Comparison of ENCODE assay signal across 8 cellular contexts in the genomic region with DNA sequence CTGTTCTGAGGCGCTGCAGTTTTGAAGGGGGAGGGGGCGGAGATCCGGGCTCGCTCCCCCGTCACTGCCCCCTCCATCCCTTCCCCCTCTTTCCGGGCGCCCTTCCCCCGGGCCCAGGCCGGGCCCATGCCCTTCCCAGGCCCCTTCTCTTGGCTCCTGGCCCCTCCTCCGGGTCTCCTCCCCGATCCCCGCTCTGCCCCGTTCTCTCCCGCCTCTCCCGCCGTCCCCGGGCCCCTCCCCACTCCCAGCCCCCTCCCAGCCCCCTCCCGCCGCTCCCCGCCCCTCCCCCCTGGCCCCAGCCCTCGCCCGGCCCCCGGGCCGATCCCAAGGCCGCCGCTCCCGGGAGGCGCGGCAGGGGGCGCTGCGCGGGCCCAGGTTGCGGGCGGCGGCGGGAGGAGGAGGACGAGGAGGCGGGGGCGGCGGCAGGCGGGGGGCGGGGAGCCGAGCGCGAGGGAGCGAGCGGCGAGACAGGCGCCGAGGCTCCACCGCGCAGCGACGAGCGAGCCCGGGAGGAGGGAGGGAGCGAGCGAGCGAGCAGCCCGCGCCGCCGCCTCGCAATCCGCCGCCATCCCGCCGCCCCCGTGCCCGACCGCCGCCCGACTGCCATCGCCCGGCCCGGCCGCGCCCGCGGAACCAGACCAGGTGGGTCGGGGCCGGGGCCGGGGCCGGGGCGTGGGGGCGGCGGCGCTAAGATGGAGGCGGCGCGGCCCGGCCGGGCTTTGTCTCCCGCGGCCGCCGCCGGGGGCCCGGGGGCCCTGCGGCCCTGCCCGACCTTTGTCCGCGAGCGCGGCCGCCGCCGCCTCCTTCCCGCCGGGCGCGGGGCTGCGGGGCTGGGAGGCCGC. TPM values are rescaled to one million over a fixed set of nuclear protein-coding genes. Genes with fewer than 3 reads are reported as not detected.
DNase-seq lines count a peak whose midpoint lies in the region; ATAC-seq and TF ChIP-seq lines count a peak whose summit lies in the region.

A gene (plus strand): TSS at position 465 of the 842 bp plus-strand sequence. CDS start 36,059 bp downstream, outside the sequence.

- H4K5ac ChIP-seq in IMR-90 (ENCODE audit: low read depth, low read length): peak within 1 kb of the TSS; percentile 70

- peak within 1 kb of the TSS; percentile 89; the same call in 1 of the 2 replicates for H3K23ac ChIP-seq in IMR-90 (ENCODE audit: low read depth, low read length)

- peaks cover 0 to 28% of the 10 kb centered on the region in 2 experiments; a peak in 2 of 4 replicates for H3K79me1 ChIP-seq in IMR-90 (ENCODE audit: low read depth in 1 of 2, low read length in 2 of 2)

- H3K27ac Mint-ChIP-seq in CD8-positive, alpha-beta memory T cell: peak within 1 kb of the TSS; percentile 90 to 99 (median 96)
- peak within 1 kb of the TSS; percentile 85 to 93 for H3K27ac Mint-ChIP-seq in natural killer cell treated with Interleukin-12 subunit alpha and Interleukin-12 subunit beta and Interleukin-15 and Interleukin-18, amount 100 ng/mL, for 72 hours

- TF ChIP-seq RAD21 in IMR-90 (IDR thresholded peaks at IDR 0.05; ENCODE audit: low read length): peak; percentile 27

- peaks cover 0 to 15% (median 0%) of the 10 kb centered on the region in 3 donors for H3K36me3 Mint-ChIP-seq in CD8-positive, alpha-beta memory T cell
- no peaks in the 10 kb centered on the region for H3K36me3 Mint-ChIP-seq in natural killer cell treated with Interleukin-12 subunit alpha and Interleukin-12 subunit beta and Interleukin-15 and Interleukin-18, amount 100 ng/mL, for 72 hours

- CTCF ChIA-PET in CD8-positive, alpha-beta memory T cell (lab: Charles Lee): no interaction called here
- CTCF ChIA-PET in IMR-90 (lab: Yijun Ruan, JAX): no interaction called here

- H4K8ac ChIP-seq in IMR-90 (ENCODE audit: low read depth in 2 of 2, low read length in 2 of 2): peak within 1 kb of the TSS; percentile 74 to 76

- H3K4me3 Mint-ChIP-seq in CD8-positive, alpha-beta memory T cell: peak within 1 kb of the TSS; percentile 82 to 97 (median 93)
- peak within 1 kb of the TSS; percentile 91 for H3K4me3 Mint-ChIP-seq in natural killer cell treated with Interleukin-12 subunit alpha and Interleukin-12 subunit beta and Interleukin-15 and Interleukin-18, amount 100 ng/mL, for 72 hours

- POLR2A ChIA-PET in CD8-positive, alpha-beta memory T cell (lab: Charles Lee): no interaction called here
- POLR2A ChIA-PET in IMR-90 (lab: Charles Lee; ENCODE audit: unreplicated experiment): no interaction called here

- peaks cover 44% of the 10 kb centered on the region for H3K4me1 ChIP-seq in CD8-positive, alpha-beta memory T cell (ENCODE audit: insufficient read depth, low read length)
- peaks cover 17% of the 10 kb centered on the region for H3K4me1 ChIP-seq in IMR-90 (ENCODE audit: control insufficient read depth, insufficient read depth, low read length)

- H3K9me1 ChIP-seq in IMR-90 (ENCODE audit: insufficient read depth, low read length): peaks cover 13% of the 10 kb centered on the region

- no CpG with 5 or more reads among the region's 114 CpGs for WGBS in IMR-90 (ENCODE audit: extremely low coverage in 2 of 2, insufficient read length in 1 of 2), 2 experiments

- peak; percentile 81 for TF ChIP-seq POLR2A in IMR-90 (IDR thresholded peaks at IDR 0.05; ENCODE audit: low read depth, low read length)

- H3K18ac ChIP-seq in IMR-90 (ENCODE audit: low read depth, low read length): peak within 1 kb of the TSS; percentile 73

- TF ChIP-seq CTCF in IMR-90 (conservative IDR thresholded peaks at IDR 0.05; ENCODE audit: low read depth, low read length) (peak; percentile 57), fibroblast of the aortic adventitia (IDR thresholded peaks at IDR 0.05; ENCODE audit: insufficient read depth, low read length) (peak; percentile 43)

- H3K27me3 ChIP-seq in CD8-positive, alpha-beta memory T cell (ENCODE audit: insufficient read depth, low read length, poor library complexity, severe bottlenecking): no peaks in the 10 kb centered on the region
- no peaks in the 10 kb centered on the region for H3K27me3 ChIP-seq in IMR-90 (ENCODE audit: control insufficient read depth, insufficient read depth, low read length)

- H3K27me3 Mint-ChIP-seq in CD8-positive, alpha-beta memory T cell: peaks cover 0 to 7% of the 10 kb centered on the region in 2 donors
- H3K27me3 Mint-ChIP-seq in natural killer cell treated with Interleukin-12 subunit alpha and Interleukin-12 subunit beta and Interleukin-15 and Interleukin-18, amount 100 ng/mL, for 72 hours: no peaks in the 10 kb centered on the region

- H3K14ac ChIP-seq in IMR-90 (replicated peaks; ENCODE audit: low read depth, low read length): peak within 1 kb of the TSS; percentile 86

- in situ Hi-C loops in IMR-90 (cut with MboI; ENCODE audit: low sequenced_read_pairs): no loop called here

- no peaks in the 10 kb centered on the region for H3K9me3 ChIP-seq in CD8-positive, alpha-beta memory T cell (ENCODE audit: low read length)
- H3K9me3 ChIP-seq in IMR-90 (ENCODE audit: control insufficient read depth, insufficient read depth, low read length): no peaks in the 10 kb centered on the region

- peak within 1 kb of the TSS; percentile 22 for H2AK5ac ChIP-seq in IMR-90 (ENCODE audit: low read depth, low read length)

- H4K91ac ChIP-seq in IMR-90 (ENCODE audit: insufficient read depth, low read depth, low read length): peak within 1 kb of the TSS; percentile 70

- H2BK20ac ChIP-seq in IMR-90 (ENCODE audit: low read depth, low read length): peak within 1 kb of the TSS; percentile 51; the same call in 1 of the 2 replicates

- peak within 1 kb of the TSS; percentile 98 for H2AK9ac ChIP-seq in IMR-90 (replicated peaks; ENCODE audit: low read depth, low read length, poor library complexity)

- H3K4me3 ChIP-seq in CD8-positive, alpha-beta memory T cell (ENCODE audit: low read length): peak within 1 kb of the TSS; percentile 75
- peak within 1 kb of the TSS; percentile 83 for H3K4me3 ChIP-seq in IMR-90 (ENCODE audit: insufficient read depth, low read depth, low read length)
- peak within 1 kb of the TSS; percentile 76 for H3K4me3 ChIP-seq in fibroblast of the aortic adventitia (ENCODE audit: low read depth, low read length)

- peaks cover 47 to 48% (median 48%) of the 10 kb centered on the region in 3 donors for H3K4me1 Mint-ChIP-seq in CD8-positive, alpha-beta memory T cell
- H3K4me1 Mint-ChIP-seq in natural killer cell treated with Interleukin-12 subunit alpha and Interleukin-12 subunit beta and Interleukin-15 and Interleukin-18, amount 100 ng/mL, for 72 hours (ENCODE audit: low read depth in 2 of 2): peaks cover 46 to 48% of the 10 kb centered on the region in 2 donors

- peak within 1 kb of the TSS; percentile 80 for H3K4ac ChIP-seq in IMR-90 (ENCODE audit: low read depth, low read length)

- H2BK120ac ChIP-seq in IMR-90 (ENCODE audit: low read depth, low read length): peak within 1 kb of the TSS; percentile 11; the same call in 1 of the 2 replicates

- no TSS peak for BruUV-seq in IMR-90 (replicated peaks; lab: Mats Ljungman, UMichigan)

- peak; percentile 18 for ATAC-seq in GM19468 (IDR thresholded peaks at IDR 0.05; ENCODE audit: extremely low read depth, unreplicated experiment)
- ATAC-seq in IMR-90 (ENCODE audit: low read depth): peak; percentile 85
- peak; percentile 83 to 90 for ATAC-seq in natural killer cell treated with Interleukin-12 subunit alpha and Interleukin-12 subunit beta and Interleukin-15 and Interleukin-18, amount 100 ng/mL, for 72 hours
- ATAC-seq in stimulated activated naive CD8-positive, alpha-beta T cell treated with anti-CD3 and anti-CD28 coated beads, Interleukin-15, Interleukin-2, amounts not matched to agents 100 U/mL and 50 U/mL, for 24 hours: peak; percentile 54

- H3K56ac ChIP-seq in IMR-90 (ENCODE audit: extremely low read depth, insufficient read depth, low read length): peak within 1 kb of the TSS; percentile 46; the same call in 1 of the 2 replicates

- H2BK5ac ChIP-seq in IMR-90 (ENCODE audit: low read depth, low read length, poor library complexity, severe bottlenecking): peak within 1 kb of the TSS; percentile 72

- intact Hi-C loops in IMR-90 (cut with micrococcal nuclease): loop anchor here (2.0 kb wide), 1 partner anchor 39 kb away; no protein-coding TSS in a partner anchor

- dilution Hi-C loops in IMR-90 (cut with HindIII; ENCODE audit: low sequenced_read_pairs, unreplicated experiment): no loop called here

- H3K4me2 ChIP-seq in IMR-90 (ENCODE audit: low read depth, low read length): peak within 1 kb of the TSS; percentile 97

- no peaks in the 10 kb centered on the region for H3K9me3 Mint-ChIP-seq in CD8-positive, alpha-beta memory T cell
- no peaks in the 10 kb centered on the region for H3K9me3 Mint-ChIP-seq in natural killer cell treated with Interleukin-12 subunit alpha and Interleukin-12 subunit beta and Interleukin-15 and Interleukin-18, amount 100 ng/mL, for 72 hours

- H3K36me3 ChIP-seq in CD8-positive, alpha-beta memory T cell (ENCODE audit: insufficient read depth, low read length): no peaks in the 10 kb centered on the region
- peaks cover 4% of the 10 kb centered on the region for H3K36me3 ChIP-seq in IMR-90 (ENCODE audit: control insufficient read depth, insufficient read depth, low read length)

- H3K27ac ChIP-seq in CD8-positive, alpha-beta memory T cell (ENCODE audit: low read depth, low read length): peak within 1 kb of the TSS; percentile 82
- H3K27ac ChIP-seq in IMR-90 (ENCODE audit: insufficient read depth, low read length): peak within 1 kb of the TSS; percentile 60

- H4K20me1 ChIP-seq in IMR-90 (ENCODE audit: insufficient read depth, low read length): peaks cover 42% of the 10 kb centered on the region

- H3K9ac ChIP-seq in IMR-90 (ENCODE audit: low read depth, low read length): peak within 1 kb of the TSS; percentile 87

- H2BK15ac ChIP-seq in IMR-90 (ENCODE audit: low read depth, low read length): 0 out of 3 replicates have a peak within 1 kb of the TSS, but pooled peaks have one; percentile 35

- peak; percentile 76 to 89 (median 80) for DNase-seq in CD8-positive, alpha-beta memory T cell
- DNase-seq in IMR-90 (peak; percentile 62), RPMI8226 (peak; percentile 94), fibroblast of the aortic adventitia (ENCODE audit: low read depth) (peak; percentile 66)
- DNase-seq in activated effector memory CD4-positive, alpha-beta T cell treated with Interleukin-2 at 50 U/mL for 16 hours: peak; percentile 77
- peak; percentile 87 for DNase-seq in natural killer cell treated with Interleukin-12 subunit alpha and Interleukin-12 subunit beta and Interleukin-15 and Interleukin-18, amount 100 ng/mL, for 72 hours (ENCODE audit: low spot score)
- peak; percentile 90 for DNase-seq in stimulated activated naive CD8-positive, alpha-beta T cell treated with anti-CD3 and anti-CD28 coated beads, Interleukin-15, Interleukin-2, amounts not matched to agents 100 U/mL and 50 U/mL, for 24 hours

- H2AFZ ChIP-seq in IMR-90 (replicated peaks; ENCODE audit: low read length, poor library complexity): peak within 1 kb of the TSS; percentile 81

RNA-seq across cellular contexts. Expression of the gene that starts here (rescaled TPM):
- total RNA-seq in CD8-positive, alpha-beta memory T cell: 100 to 1,000 TPM; 146 TPM
- polyA plus RNA-seq in CD8-positive, alpha-beta memory T cell: 42.1 TPM
- 19.4 and 22.2 TPM in 2 replicates for total RNA-seq in IMR-90 (2012; rRNA removed)
- 39.1 and 46.5 TPM in 2 replicates for polyA plus RNA-seq in IMR-90 (2012; rRNA removed)
- polyA plus RNA-seq in IMR-90 (2012; cell fraction: cytosol; rRNA removed): 26.8 and 31.7 TPM in 2 replicates
- polyA plus RNA-seq in IMR-90 (2012; cell fraction: nucleus; rRNA removed; ENCODE audit: low replicate concordance): 111 and 118 TPM in 2 replicates
- 69.7 and 162 TPM in 2 replicates for total RNA-seq in fibroblast of the aortic adventitia (ENCODE audit: low replicate concordance)
- total RNA-seq in natural killer cell treated with Interleukin-12 subunit alpha and Interleukin-12 subunit beta and Interleukin-15 and Interleukin-18, amount 100 ng/mL, for 72 hours: 100 to 1,000 TPM; 122 to 246 TPM

Comparison
In these comparisons a context has a peak if more than half of its experiments do, and no peak if none do; other contexts are left out.
1. Peak in every context shown above with its lines: DNase-seq, ATAC-seq, H3K4me3 ChIP-seq and H3K27ac ChIP-seq.
2. ATAC-seq: peak in every context shown above with its lines; median percentile 86 in natural killer cell treated with Interleukin-12 subunit alpha and Interleukin-12 subunit beta and Interleukin-15 and Interleukin-18, amount 100 ng/mL, for 72 hours; 85 in IMR-90; 54 in stimulated activated naive CD8-positive, alpha-beta T cell treated with anti-CD3 and anti-CD28 coated beads, Interleukin-15, Interleukin-2, amounts not matched to agents 100 U/mL and 50 U/mL, for 24 hours; 18 in GM19468.